7 cellular contexts compared by ENCODE assay signal in the genomic region with DNA sequence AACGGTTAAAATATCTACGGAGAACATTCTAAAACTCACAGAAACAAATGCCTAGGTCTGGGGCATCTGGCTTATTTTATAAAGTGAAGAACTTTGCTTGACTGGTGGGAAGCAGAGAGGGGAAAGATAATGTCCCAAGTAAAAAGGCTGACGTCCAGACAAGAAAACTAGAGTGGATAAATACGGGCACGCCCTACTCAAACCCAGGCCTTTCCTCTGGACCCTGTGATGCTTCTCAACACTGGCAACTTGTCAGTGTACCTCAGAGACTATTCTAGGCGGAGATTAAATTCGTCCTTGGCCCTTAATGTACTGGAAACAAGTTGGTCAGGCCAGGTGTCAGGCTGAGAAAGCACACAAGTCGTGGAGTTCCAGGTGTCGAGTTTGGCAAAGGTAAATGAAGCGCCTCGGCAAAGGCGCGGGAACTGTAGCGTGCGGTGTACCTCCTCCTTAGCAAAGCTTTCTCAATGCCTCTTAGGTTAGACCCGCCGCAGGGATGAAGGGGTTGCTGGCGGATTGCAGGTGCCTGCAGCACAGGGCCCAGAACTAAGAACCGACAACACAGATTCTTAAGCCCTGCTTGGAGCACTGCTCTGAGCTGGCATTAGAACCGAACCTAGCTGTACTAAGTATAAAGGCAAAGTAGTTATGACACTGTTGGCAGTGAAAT. TPM values are rescaled to one million over a fixed set of nuclear protein-coding genes. Genes with fewer than 3 reads are reported as not detected.
DNase-seq lines count a peak whose midpoint lies in the region; ATAC-seq, FAIRE-seq and TF ChIP-seq lines count a peak whose summit lies in the region.

No MANE protein-coding gene starts in this region.

- peaks cover 2% of the 10 kb centered on the region for H4K20me1 ChIP-seq in astrocyte (ENCODE audit: insufficient read depth, low read length)

- no peaks in the 10 kb centered on the region for H3K27me3 ChIP-seq in HUES6 (ENCODE audit: control insufficient read depth, insufficient read depth, low read length)
- H3K27me3 ChIP-seq in astrocyte (ENCODE audit: insufficient read depth, low read length) = no peaks in the 10 kb centered on the region
- no peaks in the 10 kb centered on the region for H3K27me3 ChIP-seq in layer of hippocampus (ENCODE audit: control insufficient read depth, insufficient read depth, low read length)
- H3K27me3 ChIP-seq in stomach smooth muscle (ENCODE audit: control insufficient read depth in 1 of 2, insufficient read depth in 2 of 2, low read length in 2 of 2) = no peaks in the 10 kb centered on the region

- H2AFZ ChIP-seq in astrocyte (ENCODE audit: low read depth, low read length) = peak overlapping the region; percentile 76

- H3K27ac ChIP-seq in HUES6 (ENCODE audit: low read depth, low read length) = peak overlapping the region; percentile 93; the same call in 1 of the 2 replicates
- H3K27ac ChIP-seq in astrocyte (ENCODE audit: low read depth, low read length) = peak overlapping the region; percentile 100
- peak overlapping the region; percentile 100 for H3K27ac ChIP-seq in layer of hippocampus (ENCODE audit: low read depth, low read length)
- H3K27ac ChIP-seq in stomach smooth muscle (ENCODE audit: low read length) = peak overlapping the region; percentile 99

- peaks cover 43% of the 10 kb centered on the region for H3K79me2 ChIP-seq in astrocyte (ENCODE audit: insufficient read depth, low read length)

- H3K4me3 Mint-ChIP-seq in astrocyte (ENCODE audit: unreplicated experiment) = peak overlapping the region; percentile 92

- H3K27ac Mint-ChIP-seq in astrocyte (ENCODE audit: unreplicated experiment) = peak overlapping the region; percentile 99

- no peaks in the 10 kb centered on the region for H3K9me3 Mint-ChIP-seq in astrocyte (ENCODE audit: unreplicated experiment)

- no peak for FAIRE-seq in astrocyte (lab: Jason Lieb, UNC)

- H3K9me3 ChIP-seq in HUES6 (ENCODE audit: control insufficient read depth, insufficient read depth, low read depth, low read length) (no peaks in the 10 kb centered on the region), astrocyte (ENCODE audit: insufficient read depth, low read depth, low read length) (no peaks in the 10 kb centered on the region), stomach smooth muscle (ENCODE audit: control insufficient read depth in 2 of 2, low read length in 2 of 2) (no peaks in the 10 kb centered on the region)

- no peak for TF ChIP-seq CTCF in astrocyte (IDR thresholded peaks at IDR 0.05; ENCODE audit: insufficient read depth, low read depth, low read length)

- no peaks in the 10 kb centered on the region for H3K27me3 Mint-ChIP-seq in astrocyte (ENCODE audit: low read depth, unreplicated experiment)

- peak; percentile 9 for ATAC-seq in GM18870 (IDR thresholded peaks at IDR 0.05; ENCODE audit: unreplicated experiment)

- peaks cover under 1% of the 10 kb centered on the region; the same call in 1 of the 2 replicates for H3K36me3 ChIP-seq in HUES6 (ENCODE audit: control insufficient read depth, insufficient read depth, low read length)
- no peaks in the 10 kb centered on the region for H3K36me3 ChIP-seq in astrocyte (ENCODE audit: insufficient read depth, low read length)
- no peaks in the 10 kb centered on the region for H3K36me3 ChIP-seq in stomach smooth muscle (ENCODE audit: control insufficient read depth in 2 of 2, insufficient read depth in 2 of 2, low read length in 2 of 2)

- H3K9ac ChIP-seq in HUES6 (ENCODE audit: low read length) (peak overlapping the region; percentile 95), astrocyte (ENCODE audit: low read length) (peak overlapping the region; percentile 91), stomach smooth muscle (ENCODE audit: low read length in 2 of 2) (peak overlapping the region; percentile 88 to 89)

- H3K4me3 ChIP-seq in HUES6 (ENCODE audit: low read depth, low read length) = peak overlapping the region; percentile 68
- peak overlapping the region; percentile 61 for H3K4me3 ChIP-seq in astrocyte (ENCODE audit: insufficient read depth, low read depth, low read length)
- peak overlapping the region; percentile 57 to 79 for H3K4me3 ChIP-seq in stomach smooth muscle (ENCODE audit: low read length in 2 of 2)

- peaks cover 4% of the 10 kb centered on the region for H3K36me3 Mint-ChIP-seq in astrocyte (ENCODE audit: low read depth, unreplicated experiment)

- H3K4me1 ChIP-seq in HUES6 (ENCODE audit: control insufficient read depth, insufficient read depth, low read length) (peaks cover 16% of the 10 kb centered on the region), astrocyte (ENCODE audit: insufficient read depth, low read length) (peaks cover 28% of the 10 kb centered on the region), stomach smooth muscle (ENCODE audit: control insufficient read depth, insufficient read depth, low read length) (peaks cover 19% of the 10 kb centered on the region)

- H3K4me1 Mint-ChIP-seq in astrocyte (ENCODE audit: low read depth, unreplicated experiment) = peaks cover 23% of the 10 kb centered on the region

- DNase-seq in astrocyte (ENCODE audit: low read depth) (no peak), NCI-H1048 (lab: John Stamatoyannopoulos, UW) (no peak), dedifferentiated amniotic fluid mesenchymal stem cell (ENCODE audit: extremely low spot score) (no peak)

- peak overlapping the region; percentile 86 for H3K4me2 ChIP-seq in astrocyte (ENCODE audit: low read length)

RNA-seq across cellular contexts. Expression of a gene that starts 0.7 kb away (rescaled TPM):
- total RNA-seq in astrocyte = 14.9 and 16.7 TPM in 2 replicates

RNA-seq across cellular contexts. Expression of a gene that starts 18.9 kb away (rescaled TPM):
- total RNA-seq in astrocyte = 22.6 and 31.1 TPM in 2 replicates
